In genomic region chr1:151540021-151540981, GRCh38 we compare ENCODE assay signal across 8 cellular contexts. TPM values are rescaled to one million over a fixed set of nuclear protein-coding genes. Genes with fewer than 3 reads are reported as not detected.
DNase-seq lines count a peak whose midpoint lies in the region; ATAC-seq and TF ChIP-seq lines count a peak whose summit lies in the region.

TUFT1 (plus strand) TSS chr1:151540309; CDS start chr1:151540367, 58 bp downstream.

- H3K27ac ChIP-seq in adipose tissue (ENCODE audit: low read depth, low read length), result peak within 1 kb of the TSS; percentile 33

- no peaks in the 10 kb centered on the region for H3K27me3 Mint-ChIP-seq in progenitor cell of endocrine pancreas

- H3K27ac Mint-ChIP-seq in progenitor cell of endocrine pancreas, result peak within 1 kb of the TSS; percentile 96

- POLR2A ChIA-PET in GM10248 (lab: Yijun Ruan, JAX), result interaction anchor here (0.6 kb wide), 1 partner anchor 93 kb away, joined by 7 read pairs; no protein-coding TSS in a partner anchor

- peak within 1 kb of the TSS; percentile 97 for H3K4me3 Mint-ChIP-seq in progenitor cell of endocrine pancreas (ENCODE audit: low read depth)

- TF ChIP-seq CTCF in GM10248 (IDR thresholded peaks at IDR 0.05; ENCODE audit: control extremely low read depth, extremely low read depth, low read depth, missing control alignments), result no peak
- TF ChIP-seq CTCF in progenitor cell of endocrine pancreas (IDR thresholded peaks at IDR 0.05; ENCODE audit: unreplicated experiment), result no peak

- no peaks in the 10 kb centered on the region for H3K9me3 Mint-ChIP-seq in progenitor cell of endocrine pancreas (ENCODE audit: low read depth)

- intact Hi-C loops in left cardiac atrium (cut with DNase I), result no loop called here

- DNase-seq in GM10248 (ENCODE audit: extremely low spot score), result peak; percentile 92
- DNase-seq in NCI-H1105 (lab: John Stamatoyannopoulos, UW), result peak; percentile 97
- peak; percentile 93 for DNase-seq in SW480 (ENCODE audit: low spot score)
- DNase-seq in left cardiac atrium, result peak; percentile 96
- peak; percentile 93 for DNase-seq in progenitor cell of endocrine pancreas (ENCODE audit: low spot score, unreplicated experiment)
- DNase-seq in ureter (ENCODE audit: low spot score), result peak; percentile 95

- 1% methylated on average over 70 of the region's 70 CpGs for WGBS in adipose tissue, 3 donors

- peak; percentile 93 for ATAC-seq in HG02610 (IDR thresholded peaks at IDR 0.05; ENCODE audit: unreplicated experiment)
- peak; percentile 96 to 97 for ATAC-seq in left cardiac atrium

- peaks cover 15% of the 10 kb centered on the region for H3K36me3 Mint-ChIP-seq in progenitor cell of endocrine pancreas (ENCODE audit: insufficient read depth)

- peaks cover 18% of the 10 kb centered on the region for H3K4me1 Mint-ChIP-seq in progenitor cell of endocrine pancreas (ENCODE audit: low read depth)

- CTCF ChIA-PET in GM10248 (lab: Yijun Ruan, JAX), result interaction anchor here (0.7 to 1.8 kb wide), 7 partner anchors 11 to 195 kb away, joined by 3 to 7 read pairs (median 3); partner anchors contain the start of gene CGN

RNA-seq across cellular contexts. Expression of gene TUFT1, which starts in this region (rescaled TPM):
- 10 to 100 TPM in 1 of 3 donors, 1 to 10 TPM in 2; 4.2 to 13.3 (median 4.2) TPM for polyA plus RNA-seq in adipose tissue
- total RNA-seq in left cardiac atrium, result 1 to 10 TPM; 3.9 TPM
- 12.5 and 14.4 TPM in 2 replicates for total RNA-seq in progenitor cell of endocrine pancreas
- 29.5 TPM for total RNA-seq in ureter

Comparison
In these comparisons a context has a peak if more than half of its experiments do, and no peak if none do; other contexts are left out.
1. Peak in every context shown above with its lines: DNase-seq, ATAC-seq and H3K27ac ChIP-seq.